In genomic region chr7:65260673-65261072, GRCh38 we compare ENCODE assay signal across 8 cellular contexts.
A peak's percentile ranks its signal among the peaks of the same experiment; 100 is the strongest.
DNase-seq lines count a peak whose midpoint lies in the region; ATAC-seq, FAIRE-seq and TF ChIP-seq lines count a peak whose summit lies in the region.
"Not testable (repeated sequence)": the region's sequence is repeated elsewhere in the genome, so short reads cannot be mapped to it uniquely, and the experiment has no call there.

No MANE protein-coding gene starts in this region.

- not testable (repeated sequence) for H3K27ac ChIP-seq in H9 (ENCODE audit: insufficient read length, low read depth, low read length); K562 (ENCODE audit: extremely low read depth, low read depth, low read length); left lung

- not testable (repeated sequence) for BruUV-seq in Caco-2 (replicated peaks; lab: Mats Ljungman, UMichigan); K562 (replicated peaks; lab: Mats Ljungman, UMichigan)

- intact Hi-C loops in Caco-2 (cut with micrococcal nuclease; ENCODE audit: unreplicated experiment); K562 (cut with micrococcal nuclease); left lung (cut with DNase I): not testable (repeated sequence)

- H3K23me2 ChIP-seq in H9 (ENCODE audit: insufficient read length, low read depth, low read length, poor library complexity, severe bottlenecking) = not testable (repeated sequence)

- H3K4me1 Mint-ChIP-seq in Caco-2 (ENCODE audit: low read depth, unreplicated experiment); memory B cell; progenitor cell of endocrine pancreas (ENCODE audit: low read depth): not testable (repeated sequence)
- H3K4me1 Mint-ChIP-seq in H9 (peaks cover 24 to 28% of the 10 kb centered on the region in 2 experiments), nephron progenitor cell (peaks cover 27% of the 10 kb centered on the region)

- H3K36me3 Mint-ChIP-seq in Caco-2 (ENCODE audit: insufficient read depth, unreplicated experiment); H9 (ENCODE audit: insufficient read depth in 1 of 3, low read depth in 3 of 3); memory B cell; nephron progenitor cell (ENCODE audit: low read depth); progenitor cell of endocrine pancreas (ENCODE audit: insufficient read depth): not testable (repeated sequence)

- not testable (repeated sequence) for H2BK15ac ChIP-seq in H9 (ENCODE audit: low read depth, low read length)

- TF ChIP-seq POLR2A in K562 (conservative IDR thresholded peaks at IDR 0.05) = not testable (repeated sequence)

- H2BK12ac ChIP-seq in H9 (ENCODE audit: insufficient read length, low read depth, low read length) = not testable (repeated sequence)

- no CpG with 5 or more reads among the region's 6 CpGs for WGBS in H9 (ENCODE audit: extremely low coverage, insufficient read length, low lambda C conversion rate)
- WGBS in K562 (ENCODE audit: insufficient coverage, low coverage, missing lambda C conversion rate) = no CpG with 5 or more reads among the region's 6 CpGs

- DNase-seq in Caco-2 (peak; percentile 55 to 76), NCI-H82 (lab: John Stamatoyannopoulos, UW) (peak; percentile 72)
- not testable (repeated sequence) for DNase-seq in H9; K562 (ENCODE audit: extremely low read depth in 1 of 4, low spot score in 3 of 4); left lung; memory B cell (ENCODE audit: low spot score in 2 of 2); nephron progenitor cell; progenitor cell of endocrine pancreas (ENCODE audit: low spot score, unreplicated experiment)

- not testable (repeated sequence) for H3K36me3 ChIP-seq in Caco-2 (ENCODE audit: control insufficient read depth, insufficient read depth, low read length); K562 (ENCODE audit: control insufficient read depth, insufficient read depth, low read length); left lung

- H3K27me3 ChIP-seq in Caco-2 (replicated peaks; ENCODE audit: control insufficient read depth, insufficient read depth, low read length); H9 (ENCODE audit: insufficient read depth, low read length); left lung: not testable (repeated sequence)
- H3K27me3 ChIP-seq in K562 (ENCODE audit: control insufficient read depth in 2 of 2, insufficient read depth in 2 of 2, low read length in 2 of 2) = peaks cover 0 to 21% of the 10 kb centered on the region in 2 experiments; a peak in 1 of 5 replicates

- not testable (repeated sequence) for H3K79me1 ChIP-seq in H9 (ENCODE audit: insufficient read depth, low read depth, low read length, poor library complexity, severe bottlenecking)

- CTCF ChIA-PET in Caco-2 (lab: Charles Lee); K562 (lab: Yijun Ruan, JAX; ENCODE audit: low intra/inter-chr PET ratio): not testable (repeated sequence)

- H4K8ac ChIP-seq in H9 (replicated peaks; ENCODE audit: insufficient read length, low read depth, low read length) = not testable (repeated sequence)

- in situ Hi-C loops in K562 (cut with MboI) = not testable (repeated sequence)

- H3K9me1 ChIP-seq in K562 (ENCODE audit: control insufficient read depth, insufficient read depth, low read length) = not testable (repeated sequence)

- not testable (repeated sequence) for H3K4me3 ChIP-seq in Caco-2 (ENCODE audit: low read depth, low read length); K562; left lung

- H4K5ac ChIP-seq in H9 (ENCODE audit: insufficient read length, low read depth, low read length) = not testable (repeated sequence)

- H2BK20ac ChIP-seq in H9 (ENCODE audit: low read depth, low read length, poor library complexity, severe bottlenecking) = not testable (repeated sequence)

- not testable (repeated sequence) for TF ChIP-seq RAD21 in K562 (CRISPR knock-in tag; conservative IDR thresholded peaks at IDR 0.05 in 1 of 2, IDR thresholded peaks at IDR 0.05 in 1 of 2)

- H3T11ph ChIP-seq in H9 (ENCODE audit: low read length) = not testable (repeated sequence)

- H2AFZ ChIP-seq in H9 (ENCODE audit: low read length); K562 (ENCODE audit: low read depth, low read length): not testable (repeated sequence)

- H3K4me1 ChIP-seq in Caco-2; H9 (ENCODE audit: insufficient read depth, low read length); K562 (replicated peaks in 1 of 2; ENCODE audit: control insufficient read depth in 2 of 2, insufficient read depth in 2 of 2, low read length in 2 of 2); left lung: not testable (repeated sequence)

- H3K23ac ChIP-seq in H9 (ENCODE audit: insufficient read length, low read depth, low read length) = not testable (repeated sequence)

- not testable (repeated sequence) for H2AK5ac ChIP-seq in H9 (ENCODE audit: insufficient read length, low read length)

- H2BK120ac ChIP-seq in H9 (ENCODE audit: low read depth, low read length, poor library complexity, severe bottlenecking) = not testable (repeated sequence)

- H3K18ac ChIP-seq in H9 (ENCODE audit: insufficient read length, low read depth, low read length) = not testable (repeated sequence)

- not testable (repeated sequence) for H3K9me3 Mint-ChIP-seq in Caco-2 (ENCODE audit: unreplicated experiment); memory B cell; nephron progenitor cell; progenitor cell of endocrine pancreas (ENCODE audit: low read depth)
- H3K9me3 Mint-ChIP-seq in H9 = peaks cover 11 to 14% of the 10 kb centered on the region in 2 experiments; a peak in 4 of 5 replicates

- H2BK5ac ChIP-seq in H9 (ENCODE audit: insufficient read length, low read length) = not testable (repeated sequence)

- H3K56ac ChIP-seq in H9 (ENCODE audit: insufficient read length, low read depth, low read length) = not testable (repeated sequence)

- not testable (repeated sequence) for H4K91ac ChIP-seq in H9 (ENCODE audit: insufficient read length, low read depth, low read length)

- not testable (repeated sequence) for FAIRE-seq in K562 (lab: Jason Lieb, UNC)

- not testable (repeated sequence) for H3K14ac ChIP-seq in H9 (ENCODE audit: insufficient read depth, low read length)

- POLR2A ChIA-PET in Caco-2 (lab: Charles Lee); K562 (lab: Yijun Ruan, JAX): not testable (repeated sequence)

- TF ChIP-seq CTCF in Caco-2 (IDR thresholded peaks at IDR 0.05; ENCODE audit: insufficient read depth in 1 of 2, low read depth in 1 of 2, low read length in 1 of 2, severe bottlenecking in 1 of 2, unreplicated experiment in 1 of 2); H9 (conservative IDR thresholded peaks at IDR 0.05); K562 (IDR thresholded peaks at IDR 0.05 in 2 of 3, conservative IDR thresholded peaks at IDR 0.05 in 1 of 3; ENCODE audit: insufficient read depth in 2 of 3, low read depth in 1 of 3, low read length in 3 of 3); left lung (IDR thresholded peaks at IDR 0.05); nephron progenitor cell (IDR thresholded peaks at IDR 0.05); progenitor cell of endocrine pancreas (IDR thresholded peaks at IDR 0.05; ENCODE audit: unreplicated experiment): not testable (repeated sequence)

- not testable (repeated sequence) for H4K20me1 ChIP-seq in H9 (ENCODE audit: control insufficient read depth, insufficient read depth, insufficient read length); K562 (replicated peaks; ENCODE audit: control insufficient read depth, insufficient read depth, low read length)

- not testable (repeated sequence) for H3K27me3 Mint-ChIP-seq in Caco-2 (ENCODE audit: insufficient read depth, unreplicated experiment); H9 (ENCODE audit: low read depth); memory B cell; nephron progenitor cell (ENCODE audit: low read depth, poor library complexity); progenitor cell of endocrine pancreas

- not testable (repeated sequence) for H3K9ac ChIP-seq in H9 (ENCODE audit: extremely low read depth, insufficient read length, low read length); K562 (ENCODE audit: insufficient read depth in 1 of 2, low read depth in 2 of 2, low read length in 2 of 2)

- not testable (repeated sequence) for H3K79me2 ChIP-seq in H9 (ENCODE audit: insufficient read depth, low read length); K562 (ENCODE audit: control insufficient read depth, insufficient read depth, low read length)

- not testable (repeated sequence) for H3K9me3 ChIP-seq in Caco-2; H9 (ENCODE audit: control insufficient read depth, low read depth, low read length); K562 (replicated peaks; ENCODE audit: control insufficient read depth, insufficient read depth, low read depth, low read length); left lung

- not testable (repeated sequence) for H3K27ac Mint-ChIP-seq in Caco-2 (ENCODE audit: unreplicated experiment); memory B cell
- H3K27ac Mint-ChIP-seq in H9 (peak overlapping the region in 2 of 3 experiments; percentile 39 to 61; a peak in 1 of 7 replicates), nephron progenitor cell (peak overlapping the region; percentile 87), progenitor cell of endocrine pancreas (peak overlapping the region; percentile 67)

- TF ChIP-seq EP300 in K562 (IDR thresholded peaks at IDR 0.05; ENCODE audit: low read length) = not testable (repeated sequence)

- H3K4me3 Mint-ChIP-seq in Caco-2 (ENCODE audit: unreplicated experiment); nephron progenitor cell; progenitor cell of endocrine pancreas (ENCODE audit: low read depth): not testable (repeated sequence)
- H3K4me3 Mint-ChIP-seq in H9 = peak overlapping the region in 1 of 2 experiments; percentile 31; a peak in 1 of 5 replicates
- peak overlapping the region; percentile 49 for H3K4me3 Mint-ChIP-seq in memory B cell

- not testable (repeated sequence) for H3K4ac ChIP-seq in H9 (ENCODE audit: low read depth, low read length)

- ATAC-seq in K562 (peak; percentile 31), left lung (peak; percentile 22)
- not testable (repeated sequence) for ATAC-seq in memory B cell (ENCODE audit: low read depth)

- H3K4me2 ChIP-seq in H9 (ENCODE audit: insufficient read depth, insufficient read length, low read length); K562 (ENCODE audit: insufficient read depth, low read length): not testable (repeated sequence)
